28 cellular contexts compared by ENCODE assay signal in the genomic region with DNA sequence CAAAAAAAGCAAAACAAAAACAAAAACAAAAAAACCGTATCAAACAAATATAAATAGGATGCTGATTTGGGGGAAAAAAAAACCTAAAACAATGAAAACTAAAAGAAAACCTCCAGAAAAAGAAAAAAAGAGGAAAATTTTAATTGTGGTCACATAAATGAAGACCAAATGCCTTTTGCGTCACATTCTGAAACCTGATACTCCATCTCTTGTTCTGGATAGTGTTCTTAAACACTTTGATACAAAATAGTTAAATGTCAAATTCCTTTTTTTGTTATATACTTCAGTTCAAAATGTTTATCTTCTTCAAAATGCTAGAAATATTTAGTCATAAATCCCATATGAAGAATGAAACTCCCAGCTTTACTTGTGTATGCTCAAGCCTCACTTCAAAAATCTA.
"Had no signal": no experiment of that assay in that cellular context is flagged by ENCODE, and none has a peak within 500 bp of the region (broad histone marks: within the 10 kb centered on the region; RNA-seq: fewer than 3 reads in every experiment).

No MANE protein-coding gene starts in this region.

- H3K9me3 ChIP-seq: ascending aorta, breast epithelium, esophagus muscularis mucosa, gastrocnemius medialis, heart left ventricle had no signal

- H3K27ac ChIP-seq: ascending aorta, breast epithelium, coronary artery, esophagus muscularis mucosa, foreskin keratinocyte, gastrocnemius medialis, heart left ventricle, WERI-Rb-1 had no signal

- H3K4me1 ChIP-seq: ascending aorta, breast epithelium, esophagus muscularis mucosa, foreskin keratinocyte, gastrocnemius medialis had no signal

- H3K27me3 ChIP-seq: ascending aorta, breast epithelium, dorsolateral prefrontal cortex, esophagus muscularis mucosa, foreskin keratinocyte, gastrocnemius medialis, heart left ventricle had no signal

- DNase-seq: activated B cell treated with CpG ODN at 0.5 μM for 24 hours; activated CD4-positive, alpha-beta T cell treated with anti-CD3 and anti-CD28 coated beads for 48 hours; activated CD4-positive, alpha-beta T cell treated with anti-CD3 and anti-CD28 coated beads, Interleukin-2, amount 50 U/mL, for 1 hour; activated CD4-positive, alpha-beta T cell treated with anti-CD3 and anti-CD28 coated beads, Interleukin-2, amount 50 U/mL, for 48 hours; activated CD8-positive, alpha-beta memory T cell treated with anti-CD3 and anti-CD28 coated beads, Interleukin-2, amount 10 ng/mL, durations not matched to agents 7 days and 5 days; activated CD8-positive, alpha-beta memory T cell treated with anti-CD3 and anti-CD28 coated beads, Interleukin-2, amount 50 U/mL, for 4 hours; activated CD8-positive, alpha-beta T cell treated with anti-CD3 and anti-CD28 coated beads, Interleukin-2, amount 10 ng/mL, durations not matched to agents 7 days and 5 days; activated effector memory CD4-positive, alpha-beta T cell treated with anti-CD3 and anti-CD28 coated beads, Interleukin-2, amount 50 U/mL, for 16 hours; activated naive CD4-positive, alpha-beta T cell treated with anti-CD3 and anti-CD28 coated beads for 36 hours; activated naive CD8-positive, alpha-beta T cell treated with anti-CD3 and anti-CD28 coated beads for 36 hours; activated naive CD8-positive, alpha-beta T cell treated with anti-CD3 and anti-CD28 coated beads, Interleukin-2, amount 50 U/mL, for 24 hours; activated T-cell treated with anti-CD3 and anti-CD28 coated beads, Interleukin-2, amount 50 U/mL, for 1 hour; activated T-cell treated with anti-CD3 and anti-CD28 coated beads, Interleukin-2, amount 50 U/mL, for 48 hours; dorsolateral prefrontal cortex; effector memory CD4-positive, alpha-beta T cell; erythroblast; foreskin keratinocyte; gastrocnemius medialis; glutamatergic neuron; heart left ventricle; T-cell; T1000; WERI-Rb-1 had no signal

- ATAC-seq: activated CD4-positive, CD25-positive, alpha-beta regulatory T cell treated with anti-CD3 and anti-CD28 coated beads, Interleukin-2, amount 50 U/mL, for 24 hours; activated CD8-positive, alpha-beta memory T cell treated with anti-CD3 and anti-CD28 coated beads, Interleukin-2, amount 10 ng/mL, durations not matched to agents 7 days and 5 days; activated CD8-positive, alpha-beta T cell treated with anti-CD3 and anti-CD28 coated beads, Interleukin-2, amount 10 ng/mL, durations not matched to agents 7 days and 5 days; activated naive CD8-positive, alpha-beta T cell treated with anti-CD3 and anti-CD28 coated beads, Interleukin-2, amount 50 U/mL, for 24 hours; foreskin keratinocyte; gastrocnemius medialis; heart left ventricle; T-cell had no signal

- H3K4me3 ChIP-seq: ascending aorta, breast epithelium, coronary artery, dorsolateral prefrontal cortex, esophagus muscularis mucosa, gastrocnemius medialis, heart left ventricle had no signal
